ENCODE assay signal across 7 cellular contexts in the genomic region with DNA sequence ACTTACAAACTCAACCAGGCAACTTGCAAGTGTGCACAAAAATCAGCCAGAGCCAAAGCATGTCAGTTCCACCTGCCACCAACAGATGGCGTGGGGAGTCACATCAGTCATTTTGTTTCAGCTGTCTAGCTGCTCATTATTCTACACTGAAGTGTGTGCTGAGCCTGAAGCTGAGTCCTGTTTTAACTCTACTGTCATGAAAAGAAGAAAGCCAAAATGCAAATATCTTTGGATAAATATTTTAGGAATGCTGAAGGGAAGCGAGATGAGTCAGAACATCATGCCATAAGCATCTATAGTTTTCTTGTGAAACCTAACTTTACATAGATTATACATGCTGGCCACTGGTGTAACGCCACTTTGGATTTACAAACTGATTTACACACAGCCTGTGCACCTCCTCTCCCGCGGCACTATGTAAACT.
DNase-seq lines count a peak whose midpoint lies in the region; ATAC-seq, FAIRE-seq and TF ChIP-seq lines count a peak whose summit lies in the region.

No MANE protein-coding gene starts in this region.

- no peak for ATAC-seq in GM21423 (IDR thresholded peaks at IDR 0.05; ENCODE audit: unreplicated experiment)

- no peak for TF ChIP-seq POLR2A in GM12891 (IDR thresholded peaks at IDR 0.05; ENCODE audit: low read depth, low read length)

- H3K4me1 ChIP-seq in mammary epithelial cell (ENCODE audit: insufficient read depth, low read length) = no peaks in the 10 kb centered on the region

- DNase-seq in GM12891 (ENCODE audit: insufficient read length, low spot score) = peak; percentile 61
- peak; percentile 2 for DNase-seq in NCI-H187 treated with DMSO at 0.1 percent for 48 hours (lab: John Stamatoyannopoulos, UW)
- peak; percentile 40 for DNase-seq in mammary epithelial cell
- DNase-seq in islet precursor cell = peak; percentile 87
- peak; percentile 29 to 49 (median 40) for DNase-seq in stimulated activated CD4-positive, alpha-beta T cell treated with anti-CD3 and anti-CD28 coated beads, Interleukin-1b, Interleukin-23, amount 100 ng/mL, for 24 hours (ENCODE audit: low read depth in 4 of 4, low spot score in 1 of 4)

- WGBS in mammary epithelial cell (ENCODE audit: low coverage, missing lambda C conversion rate) = 22% methylated on average over 5 of the region's 5 CpGs

- no peaks in the 10 kb centered on the region for H3K27me3 ChIP-seq in mammary epithelial cell (ENCODE audit: insufficient read depth, low read length)

- H3K9me3 ChIP-seq in mammary epithelial cell (replicated peaks; ENCODE audit: insufficient read depth, low read length) = no peaks in the 10 kb centered on the region

- H3K27ac ChIP-seq in VCaP (peak overlapping the region; percentile 59), mammary epithelial cell (ENCODE audit: insufficient read depth, low read depth, low read length) (no peak overlapping the region)

- H2AFZ ChIP-seq in mammary epithelial cell (ENCODE audit: low read depth, low read length) = no peak overlapping the region

- TF ChIP-seq CTCF in VCaP (conservative IDR thresholded peaks at IDR 0.05) = peak; percentile 99
- TF ChIP-seq CTCF in mammary epithelial cell (conservative IDR thresholded peaks at IDR 0.05 in 1 of 2, IDR thresholded peaks at IDR 0.05 in 1 of 2; ENCODE audit: extremely low read depth in 1 of 2, insufficient read depth in 1 of 2, low read depth in 1 of 2, low read length in 2 of 2) = peak; percentile 90 to 99

- CTCF ChIA-PET in mammary epithelial cell (lab: Charles Lee; ENCODE audit: low non-redundant PET) = interaction anchor here (0.6 to 0.7 kb wide), 2 partner anchors 59 to 800 kb away, joined by 3 read pairs; no protein-coding TSS in a partner anchor

- H3K4me2 ChIP-seq in mammary epithelial cell (ENCODE audit: insufficient read depth, low read depth, low read length) = no peak overlapping the region

- dilution Hi-C loops in mammary epithelial cell (cut with HindIII; ENCODE audit: low sequenced_read_pairs) = no loop called here

- no peaks in the 10 kb centered on the region for H3K79me2 ChIP-seq in mammary epithelial cell (ENCODE audit: insufficient read depth, low read length)

- H3K4me3 ChIP-seq in mammary epithelial cell (replicated peaks in 1 of 3; ENCODE audit: insufficient read depth in 1 of 3, low read depth in 2 of 3, low read length in 3 of 3) = no peak overlapping the region

- FAIRE-seq in GM12891 (lab: Jason Lieb, UNC) = peak; percentile 94

- no TSS peak for BruUV-seq in mammary epithelial cell (replicated peaks; lab: Mats Ljungman, UMichigan)

- peaks cover 5% of the 10 kb centered on the region for H3K36me3 ChIP-seq in mammary epithelial cell (ENCODE audit: insufficient read depth, low read length)

- in situ Hi-C loops in mammary epithelial cell (cut with MboI; ENCODE audit: low sequenced_read_pairs in 2 of 2) = loop anchor here in 1 of 2 donors (25.0 kb wide), 1 partner anchor 1103 kb away; no protein-coding TSS in a partner anchor

- H3K9ac ChIP-seq in mammary epithelial cell (ENCODE audit: insufficient read depth, low read length) = no peak overlapping the region

- intact Hi-C loops in mammary epithelial cell (cut with micrococcal nuclease) = loop anchor here (1.0 to 5.0 kb wide), 2 partner anchors 96 to 177 kb away; no protein-coding TSS in a partner anchor

- H4K20me1 ChIP-seq in mammary epithelial cell (ENCODE audit: insufficient read depth, low read length) = no peaks in the 10 kb centered on the region

TF ChIP-seq in GM12891, 5 proteins besides CTCF, POLR2A, EP300 and RAD21:
- TF ChIP-seq POU2F2 (IDR thresholded peaks at IDR 0.05; ENCODE audit: low read depth, low read length) (no peak), TAF1 (IDR thresholded peaks at IDR 0.05; ENCODE audit: low read depth, low read length) (no peak), PAX5 (IDR thresholded peaks at IDR 0.05; ENCODE audit: insufficient read depth, low read length, severe bottlenecking) (no peak), SPI1 (IDR thresholded peaks at IDR 0.05; ENCODE audit: low read depth, low read length) (no peak), POLR2AphosphoS5 (IDR thresholded peaks at IDR 0.05; ENCODE audit: low read depth, low read length) (no peak)

Comparison
In these comparisons a context has a peak if more than half of its experiments do, and no peak if none do; other contexts are left out.
1. DNase-seq: peak in every context shown above with its lines; median percentile 87 in islet precursor cell; 61 in GM12891; 40 in mammary epithelial cell; 40 in stimulated activated CD4-positive, alpha-beta T cell treated with anti-CD3 and anti-CD28 coated beads, Interleukin-1b, Interleukin-23, amount 100 ng/mL, for 24 hours; 2 in NCI-H187 treated with DMSO at 0.1 percent for 48 hours.